Comparison of ENCODE assay signal across 8 cellular contexts in the genomic region with DNA sequence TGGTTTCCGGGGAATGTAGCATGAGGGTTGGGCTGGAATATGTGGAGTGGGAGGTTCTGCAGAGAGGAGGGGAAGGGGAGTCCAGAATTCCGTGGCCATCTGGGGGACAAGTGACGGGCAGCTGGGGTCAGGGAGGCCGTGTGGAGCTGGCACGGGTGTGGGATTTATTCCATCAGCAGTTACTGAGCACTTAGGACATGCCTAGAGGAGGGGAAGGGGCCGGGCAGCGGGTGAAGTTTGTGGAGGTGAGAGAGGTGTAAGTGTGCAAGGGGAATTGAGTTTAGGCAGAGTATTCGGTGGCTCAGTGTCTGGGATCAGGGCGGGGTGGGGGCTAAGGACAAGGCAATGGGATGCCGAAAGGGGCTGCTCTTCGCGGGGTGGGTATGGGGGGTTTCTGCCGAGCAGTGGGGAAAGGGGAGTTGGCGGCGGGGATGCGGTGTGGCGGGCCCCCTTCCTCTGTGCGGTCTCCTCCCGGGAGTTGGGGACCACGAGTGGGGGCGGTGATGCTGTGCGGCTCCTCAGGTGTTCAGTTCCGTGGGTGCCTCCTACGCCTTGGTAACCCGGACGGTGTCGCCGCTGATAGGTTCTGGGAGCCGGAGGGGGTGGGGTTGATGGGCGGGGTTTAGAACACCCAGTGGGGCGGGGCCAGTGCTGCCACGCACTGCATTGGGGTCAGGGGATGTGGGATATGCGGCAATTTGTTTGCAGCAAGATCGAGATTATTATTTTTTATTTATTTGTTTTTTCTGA. TPM values are rescaled to one million over a fixed set of nuclear protein-coding genes. Genes with fewer than 3 reads are reported as not detected.
DNase-seq lines count a peak whose midpoint lies in the region; ATAC-seq and TF ChIP-seq lines count a peak whose summit lies in the region.

No MANE protein-coding gene starts in this region.

- peaks cover 18% of the 10 kb centered on the region for H3K4me1 ChIP-seq in CD8-positive, alpha-beta T cell (ENCODE audit: insufficient read depth, low read length)
- H3K4me1 ChIP-seq in esophagus muscularis mucosa: peaks cover 15 to 32% (median 27%) of the 10 kb centered on the region in 4 donors
- H3K4me1 ChIP-seq in aorta (ENCODE audit: control insufficient read depth in 1 of 2, insufficient read depth in 2 of 2, low read length in 2 of 2): no peaks in the 10 kb centered on the region

- no peaks in the 10 kb centered on the region for H3K27me3 Mint-ChIP-seq in CD8-positive, alpha-beta T cell (ENCODE audit: low read depth)
- peaks cover 9% of the 10 kb centered on the region for H3K27me3 Mint-ChIP-seq in osteocyte (ENCODE audit: unreplicated experiment)

- H3K27me3 ChIP-seq in CD8-positive, alpha-beta T cell (ENCODE audit: insufficient read depth, low read length): no peaks in the 10 kb centered on the region
- H3K27me3 ChIP-seq in esophagus muscularis mucosa: peaks cover 0 to 31% (median 5%) of the 10 kb centered on the region in 4 donors
- no peaks in the 10 kb centered on the region for H3K27me3 ChIP-seq in aorta (ENCODE audit: control insufficient read depth in 1 of 2, insufficient read depth in 2 of 2, low read length in 1 of 2)

- no peaks in the 10 kb centered on the region for H3K9me3 ChIP-seq in CD8-positive, alpha-beta T cell (ENCODE audit: low read length)
- H3K9me3 ChIP-seq in esophagus muscularis mucosa (no peaks in the 10 kb centered on the region), aorta (ENCODE audit: control insufficient read depth, low read length) (no peaks in the 10 kb centered on the region)

- H3K9me3 Mint-ChIP-seq in CD8-positive, alpha-beta T cell: no peaks in the 10 kb centered on the region
- H3K9me3 Mint-ChIP-seq in osteocyte (ENCODE audit: unreplicated experiment): no peaks in the 10 kb centered on the region

- CTCF ChIA-PET in CD8-positive, alpha-beta T cell (lab: Charles Lee): interaction anchor here (1.8 kb wide), 1 partner anchor 27 kb away, joined by 4 read pairs; no protein-coding TSS in a partner anchor

- H3K4me3 Mint-ChIP-seq in CD8-positive, alpha-beta T cell: peak overlapping the region; percentile 73
- peak overlapping the region; percentile 26 for H3K4me3 Mint-ChIP-seq in osteocyte (ENCODE audit: unreplicated experiment)

- intact Hi-C loops in CD8-positive, alpha-beta T cell (cut with DNase I, micrococcal nuclease): loop anchor here in 1 of 2 experiments (2.0 kb wide), 1 partner anchor 14 kb away; no protein-coding TSS in a partner anchor
- intact Hi-C loops in esophagus muscularis mucosa (cut with DNase I) (no loop called here), aorta (cut with DNase I) (no loop called here)

- DNase-seq in CD8-positive, alpha-beta T cell: peak; percentile 59 to 86 (median 70)
- DNase-seq in NCI-H2171 treated with DMSO at 0.1 percent for 48 hours (lab: John Stamatoyannopoulos, UW): peak; percentile 66
- peak; percentile 52 for DNase-seq in activated T-cell treated with anti-CD3 and anti-CD28 coated beads for 48 hours (ENCODE audit: low read depth)
- DNase-seq in esophagus muscularis mucosa (ENCODE audit: extremely low spot score): no peak
- no peak for DNase-seq in osteocyte (ENCODE audit: extremely low spot score, unreplicated experiment)
- peak in 1 of 2 donors; percentile 52 for DNase-seq in aorta

- TF ChIP-seq EP300 in esophagus muscularis mucosa (IDR thresholded peaks at IDR 0.05): no peak

- H3K27ac Mint-ChIP-seq in CD8-positive, alpha-beta T cell: no peak overlapping the region
- no peak overlapping the region for H3K27ac Mint-ChIP-seq in osteocyte (ENCODE audit: unreplicated experiment)

- peaks cover 35% of the 10 kb centered on the region for H3K4me1 Mint-ChIP-seq in CD8-positive, alpha-beta T cell (ENCODE audit: low read depth)
- peaks cover 24% of the 10 kb centered on the region for H3K4me1 Mint-ChIP-seq in osteocyte (ENCODE audit: unreplicated experiment)

- H3K4me3 ChIP-seq in CD8-positive, alpha-beta T cell (ENCODE audit: low read depth, low read length): peak overlapping the region; percentile 43
- H3K4me3 ChIP-seq in esophagus muscularis mucosa (peak overlapping the region in 3 of 4 donors; percentile 14 to 36 (median 24)), aorta (ENCODE audit: low read length in 2 of 2) (no peak overlapping the region)

- no peak for TF ChIP-seq POLR2A in esophagus muscularis mucosa (IDR thresholded peaks at IDR 0.05; ENCODE audit: low read depth)

- WGBS in esophagus muscularis mucosa: 9% methylated on average over 34 of the region's 34 CpGs
- 10 to 18% methylated on average over 25 to 34 of the region's 34 CpGs for WGBS in aorta, 2 donors

- no peaks in the 10 kb centered on the region for H3K36me3 ChIP-seq in CD8-positive, alpha-beta T cell (ENCODE audit: insufficient read depth, low read length)
- H3K36me3 ChIP-seq in esophagus muscularis mucosa (peaks cover 0 to 34% (median 0%) of the 10 kb centered on the region in 4 donors), aorta (ENCODE audit: control insufficient read depth in 1 of 2, insufficient read depth in 2 of 2, low read length in 1 of 2) (no peaks in the 10 kb centered on the region)

- POLR2A ChIA-PET in CD8-positive, alpha-beta T cell (lab: Charles Lee): no interaction called here

- peak; percentile 99 for ATAC-seq in CD8-positive, alpha-beta T cell
- ATAC-seq in aorta (ENCODE audit: low FRiP score) (peak; percentile 46), HG03354 (IDR thresholded peaks at IDR 0.05; ENCODE audit: poor library complexity, severe bottlenecking, unreplicated experiment) (no peak), GM18517 (IDR thresholded peaks at IDR 0.05; ENCODE audit: unreplicated experiment) (no peak)

- no peak for TF ChIP-seq CTCF in CD8-positive, alpha-beta T cell (IDR thresholded peaks at IDR 0.05)
- TF ChIP-seq CTCF in esophagus muscularis mucosa (IDR thresholded peaks at IDR 0.05) (no peak), osteocyte (IDR thresholded peaks at IDR 0.05) (no peak)

- H3K36me3 Mint-ChIP-seq in CD8-positive, alpha-beta T cell: peaks cover 21% of the 10 kb centered on the region
- H3K36me3 Mint-ChIP-seq in osteocyte (ENCODE audit: unreplicated experiment): peaks cover 5% of the 10 kb centered on the region

- no peak overlapping the region for H3K27ac ChIP-seq in CD8-positive, alpha-beta T cell (ENCODE audit: low read depth, low read length)
- H3K27ac ChIP-seq in esophagus muscularis mucosa (replicated peaks in 1 of 4): no peak overlapping the region
- H3K27ac ChIP-seq in aorta (ENCODE audit: low read depth in 1 of 2, low read length in 2 of 2): no peak overlapping the region

RNA-seq across cellular contexts. Expression of gene CCDC61, which starts 5.4 kb away (rescaled TPM):
- 1 to 10 TPM; 4.9 to 6.2 TPM for total RNA-seq in CD8-positive, alpha-beta T cell
- total RNA-seq in esophagus muscularis mucosa: 1 to 10 TPM; 5.3 to 9.6 (median 8.6) TPM
- total RNA-seq in osteocyte: 12.4 and 13.8 TPM in 2 replicates
- 10 to 100 TPM; 11.7 to 24.0 TPM for total RNA-seq in aorta
- polyA plus RNA-seq in aorta: 10 to 100 TPM in 1 of 2 donors, under 1 TPM in 1; 0.50 to 19.4 TPM

RNA-seq across cellular contexts. Expression of gene PGLYRP1, which starts 22.2 kb away (rescaled TPM):
- not detected for total RNA-seq in CD8-positive, alpha-beta T cell
- total RNA-seq in esophagus muscularis mucosa (under 1 TPM in 1 of 4 donors, not detected in 3; 0.65 TPM), osteocyte (not detected in 2 replicates), aorta (1 to 10 TPM in 1 of 2 donors, not detected in 1; 1.4 TPM)
- 1 to 10 TPM in 1 of 2 donors, not detected in 1; 1.9 TPM for polyA plus RNA-seq in aorta

RNA-seq across cellular contexts. Expression of gene NOVA2, which starts 27.0 kb away (rescaled TPM):
- total RNA-seq in CD8-positive, alpha-beta T cell: not detected
- total RNA-seq in esophagus muscularis mucosa (1 to 10 TPM; 1.2 to 4.6 (median 2.7) TPM), osteocyte (not detected in 2 replicates), aorta (10 to 100 TPM in 1 of 2 donors, 1 to 10 TPM in 1; 8.1 to 18.2 TPM)
- under 1 TPM in 1 of 2 donors, not detected in 1; 0.13 TPM for polyA plus RNA-seq in aorta

RNA-seq across cellular contexts. Expression of gene IGFL4, which starts 40.1 kb away (rescaled TPM):
- not detected for total RNA-seq in CD8-positive, alpha-beta T cell
- total RNA-seq in esophagus muscularis mucosa (not detected), osteocyte (not detected in 2 replicates), aorta (not detected)
- not detected for polyA plus RNA-seq in aorta

Comparison
In these comparisons a context has a peak if more than half of its experiments do, and no peak if none do; other contexts are left out.
1. ATAC-seq: peak in CD8-positive, alpha-beta T cell (single experiment) and aorta (single experiment); none in HG03354 (single experiment) and GM18517 (single experiment).
2. DNase-seq: peak in CD8-positive, alpha-beta T cell (7 of 7), NCI-H2171 treated with DMSO at 0.1 percent for 48 hours (single experiment) and activated T-cell treated with anti-CD3 and anti-CD28 coated beads for 48 hours (single experiment); none in esophagus muscularis mucosa (single experiment) and osteocyte (single experiment).
3. H3K4me3 ChIP-seq: peak in CD8-positive, alpha-beta T cell (single experiment) and esophagus muscularis mucosa (3 of 4); none in aorta (0 of 2).